Comparison of ENCODE assay signal across 8 cellular contexts in the genomic region with DNA sequence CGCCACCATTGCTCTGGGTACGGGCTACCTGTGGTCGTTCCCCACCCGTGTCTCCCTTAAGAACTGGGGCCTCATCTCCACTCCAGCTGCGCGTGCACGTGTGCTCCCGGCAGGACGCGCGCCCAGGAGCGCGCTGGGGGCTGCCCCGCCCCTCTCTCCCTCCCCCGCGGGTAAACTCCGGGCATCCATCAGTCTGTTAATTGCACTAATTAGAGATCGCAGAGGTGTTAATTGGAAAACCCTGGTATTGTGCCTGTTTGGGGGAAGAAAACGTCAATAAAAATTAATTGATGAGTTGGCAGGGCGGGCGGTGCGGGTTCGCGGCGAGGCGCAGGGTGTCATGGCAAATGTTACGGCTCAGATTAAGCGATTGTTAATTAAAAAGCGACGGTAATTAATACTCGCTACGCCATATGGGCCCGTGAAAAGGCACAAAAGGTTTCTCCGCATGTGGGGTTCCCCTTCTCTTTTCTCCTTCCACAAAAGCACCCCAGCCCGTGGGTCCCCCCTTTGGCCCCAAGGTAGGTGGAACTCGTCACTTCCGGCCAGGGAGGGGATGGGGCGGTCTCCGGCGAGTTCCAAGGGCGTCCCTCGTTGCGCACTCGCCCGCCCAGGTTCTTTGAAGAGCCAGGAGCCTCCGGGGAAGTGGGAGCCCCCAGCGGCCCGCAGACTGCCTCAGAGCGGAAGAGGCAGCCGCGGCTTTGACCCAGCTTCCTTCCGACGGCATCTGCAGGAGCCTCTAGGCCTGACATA. TPM values are rescaled to one million over a fixed set of nuclear protein-coding genes. Genes with fewer than 3 reads are reported as not detected.
DNase-seq lines count a peak whose midpoint lies in the region; ATAC-seq and TF ChIP-seq lines count a peak whose summit lies in the region.

No MANE protein-coding gene starts in this region.

- DNase-seq in GM12865 (ENCODE audit: low read depth) (peak; percentile 69), WTC11 (ENCODE audit: low spot score) (peak; percentile 79), cardiac fibroblast (ENCODE audit: low read depth in 2 of 2) (peak; percentile 39 to 51), lower lobe of right lung (peak; percentile 67), pons (ENCODE audit: low spot score) (no peak), osteocyte (ENCODE audit: extremely low spot score, unreplicated experiment) (no peak)
- peak; percentile 78 to 79 for DNase-seq in stimulated activated CD8-positive, alpha-beta memory T cell treated with anti-CD3 and anti-CD28 coated beads, Interleukin-15, amount 100 ng/mL, for 48 hours (ENCODE audit: low read depth in 2 of 2)

- no peaks in the 10 kb centered on the region for H3K27me3 ChIP-seq in lower lobe of right lung (ENCODE audit: low read depth)

- no peak overlapping the region for H3K27ac ChIP-seq in lower lobe of right lung

- peaks cover 11% of the 10 kb centered on the region for H3K36me3 ChIP-seq in lower lobe of right lung

- H3K9me3 ChIP-seq in lower lobe of right lung: no peaks in the 10 kb centered on the region

- intact Hi-C loops in lower lobe of right lung (cut with DNase I): no loop called here

- TF ChIP-seq CTCF in GM12865 (IDR thresholded peaks at IDR 0.05; ENCODE audit: insufficient read depth, low read depth, low read length, missing control alignments): no peak
- TF ChIP-seq CTCF in WTC11 (IDR thresholded peaks at IDR 0.05): no peak
- no peak for TF ChIP-seq CTCF in cardiac fibroblast (IDR thresholded peaks at IDR 0.05; ENCODE audit: low read depth, low read length)
- TF ChIP-seq CTCF in lower lobe of right lung (IDR thresholded peaks at IDR 0.05): no peak
- no peak for TF ChIP-seq CTCF in osteocyte (IDR thresholded peaks at IDR 0.05)

- peak overlapping the region; percentile 79 for H3K4me3 Mint-ChIP-seq in WTC11
- no peak overlapping the region for H3K4me3 Mint-ChIP-seq in osteocyte (ENCODE audit: unreplicated experiment)

- peak; percentile 65 for ATAC-seq in HG03064 (IDR thresholded peaks at IDR 0.05; ENCODE audit: low read depth, unreplicated experiment)
- peak; percentile 60 for ATAC-seq in WTC11
- peak; percentile 56 to 58 for ATAC-seq in lower lobe of right lung

- H3K27ac Mint-ChIP-seq in WTC11 (no peak overlapping the region), osteocyte (ENCODE audit: unreplicated experiment) (no peak overlapping the region)

- H3K4me3 ChIP-seq in GM12865 (ENCODE audit: low read depth, low read length): peak overlapping the region; percentile 58
- peak overlapping the region; percentile 47 to 48 for H3K4me3 ChIP-seq in cardiac fibroblast (replicated peaks in 1 of 2; ENCODE audit: low read depth in 2 of 2, low read length in 2 of 2)
- H3K4me3 ChIP-seq in lower lobe of right lung: peak overlapping the region; percentile 54

- no peaks in the 10 kb centered on the region for H3K9me3 Mint-ChIP-seq in WTC11
- no peaks in the 10 kb centered on the region for H3K9me3 Mint-ChIP-seq in osteocyte (ENCODE audit: unreplicated experiment)

- peaks cover 30% of the 10 kb centered on the region for H3K4me1 ChIP-seq in lower lobe of right lung

- POLR2A ChIA-PET in WTC11 (lab: Charles Lee): interaction anchor here (0.9 to 1.9 kb wide), 2 partner anchors 8 to 18 kb away, joined by 3 to 4 read pairs; no protein-coding TSS in a partner anchor

- CTCF ChIA-PET in WTC11 (lab: Charles Lee): interaction anchor here (1.0 to 4.6 kb wide), 7 partner anchors 11 to 193 kb away, joined by 3 to 22 read pairs (median 6); no protein-coding TSS in a partner anchor

- H3K36me3 Mint-ChIP-seq in WTC11 (peaks cover 1% of the 10 kb centered on the region), osteocyte (ENCODE audit: unreplicated experiment) (peaks cover 7% of the 10 kb centered on the region)

- H3K4me1 Mint-ChIP-seq in WTC11: peaks cover 74% of the 10 kb centered on the region
- H3K4me1 Mint-ChIP-seq in osteocyte (ENCODE audit: unreplicated experiment): peaks cover 18% of the 10 kb centered on the region

- H3K27me3 Mint-ChIP-seq in WTC11 (ENCODE audit: low read depth) (peaks cover 43% of the 10 kb centered on the region), osteocyte (ENCODE audit: unreplicated experiment) (no peaks in the 10 kb centered on the region)

TF ChIP-seq in WTC11, 78 proteins besides CTCF, POLR2A, EP300 and RAD21 (continues in another document):
- no peak for TF ChIP-seq JUN (CRISPR knock-in tag; IDR thresholded peaks at IDR 0.05)
- TF ChIP-seq ZNF263 (CRISPR knock-in tag; IDR thresholded peaks at IDR 0.05; ENCODE audit: low read depth): no peak
- TF ChIP-seq GABPB1 (CRISPR knock-in tag; IDR thresholded peaks at IDR 0.05): no peak
- TF ChIP-seq ZNF219 (CRISPR knock-in tag; IDR thresholded peaks at IDR 0.05; ENCODE audit: borderline replicate concordance): no peak
- TF ChIP-seq, protein P1, sequence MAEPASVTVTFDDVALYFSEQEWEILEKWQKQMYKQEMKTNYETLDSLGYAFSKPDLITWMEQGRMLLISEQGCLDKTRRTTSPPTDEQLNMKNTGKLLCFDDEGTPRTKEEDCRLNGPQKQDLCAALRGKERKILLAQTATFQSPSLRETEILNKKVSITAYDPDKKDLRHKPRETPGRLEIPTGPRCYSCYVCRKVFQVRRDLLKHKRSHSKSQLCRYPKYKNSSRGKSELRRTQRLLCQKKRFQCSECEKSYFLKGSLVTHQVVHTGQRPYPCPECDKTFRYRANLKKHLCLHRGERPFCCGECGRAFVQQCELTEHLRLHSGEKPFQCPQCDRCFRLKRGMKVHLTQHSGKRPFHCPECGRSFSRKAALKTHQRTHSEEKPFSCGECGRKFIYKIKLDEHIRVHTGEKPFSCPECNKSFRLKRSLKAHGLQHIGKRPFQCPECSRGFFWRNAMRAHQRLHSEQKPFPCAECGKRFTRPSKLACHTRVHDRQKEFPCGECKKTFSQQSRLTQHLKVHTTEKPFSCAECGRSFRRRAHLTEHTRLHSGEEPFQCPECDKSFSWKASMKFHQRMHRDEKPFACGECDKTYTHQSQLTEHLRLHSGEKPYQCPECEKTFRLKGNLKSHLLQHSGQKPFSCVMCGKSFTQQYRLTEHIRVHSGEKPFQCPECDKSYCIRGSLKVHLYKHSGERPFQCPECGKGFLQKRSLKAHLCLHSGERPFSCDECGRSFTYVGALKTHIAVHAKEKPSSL (CRISPR knock-in tag; conservative IDR thresholded peaks at IDR 0.05): no peak
- 0 out of 2 replicates have a peak, but pooled peaks have one; percentile 14 for TF ChIP-seq CREB1 (CRISPR knock-in tag; IDR thresholded peaks at IDR 0.05)
- TF ChIP-seq, protein P2, sequence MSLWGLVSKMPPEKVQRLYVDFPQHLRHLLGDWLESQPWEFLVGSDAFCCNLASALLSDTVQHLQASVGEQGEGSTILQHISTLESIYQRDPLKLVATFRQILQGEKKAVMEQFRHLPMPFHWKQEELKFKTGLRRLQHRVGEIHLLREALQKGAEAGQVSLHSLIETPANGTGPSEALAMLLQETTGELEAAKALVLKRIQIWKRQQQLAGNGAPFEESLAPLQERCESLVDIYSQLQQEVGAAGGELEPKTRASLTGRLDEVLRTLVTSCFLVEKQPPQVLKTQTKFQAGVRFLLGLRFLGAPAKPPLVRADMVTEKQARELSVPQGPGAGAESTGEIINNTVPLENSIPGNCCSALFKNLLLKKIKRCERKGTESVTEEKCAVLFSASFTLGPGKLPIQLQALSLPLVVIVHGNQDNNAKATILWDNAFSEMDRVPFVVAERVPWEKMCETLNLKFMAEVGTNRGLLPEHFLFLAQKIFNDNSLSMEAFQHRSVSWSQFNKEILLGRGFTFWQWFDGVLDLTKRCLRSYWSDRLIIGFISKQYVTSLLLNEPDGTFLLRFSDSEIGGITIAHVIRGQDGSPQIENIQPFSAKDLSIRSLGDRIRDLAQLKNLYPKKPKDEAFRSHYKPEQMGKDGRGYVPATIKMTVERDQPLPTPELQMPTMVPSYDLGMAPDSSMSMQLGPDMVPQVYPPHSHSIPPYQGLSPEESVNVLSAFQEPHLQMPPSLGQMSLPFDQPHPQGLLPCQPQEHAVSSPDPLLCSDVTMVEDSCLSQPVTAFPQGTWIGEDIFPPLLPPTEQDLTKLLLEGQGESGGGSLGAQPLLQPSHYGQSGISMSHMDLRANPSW (CRISPR knock-in tag; conservative IDR thresholded peaks at IDR 0.05; ENCODE audit: low read depth): no peak
- TF ChIP-seq HMGA2 (CRISPR knock-in tag; IDR thresholded peaks at IDR 0.05): no peak
- no peak for TF ChIP-seq ATF6 (CRISPR knock-in tag; IDR thresholded peaks at IDR 0.05)
- TF ChIP-seq, protein P3, sequence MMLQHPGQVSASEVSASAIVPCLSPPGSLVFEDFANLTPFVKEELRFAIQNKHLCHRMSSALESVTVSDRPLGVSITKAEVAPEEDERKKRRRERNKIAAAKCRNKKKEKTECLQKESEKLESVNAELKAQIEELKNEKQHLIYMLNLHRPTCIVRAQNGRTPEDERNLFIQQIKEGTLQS (CRISPR knock-in tag; conservative IDR thresholded peaks at IDR 0.05): no peak
- TF ChIP-seq, protein P4, sequence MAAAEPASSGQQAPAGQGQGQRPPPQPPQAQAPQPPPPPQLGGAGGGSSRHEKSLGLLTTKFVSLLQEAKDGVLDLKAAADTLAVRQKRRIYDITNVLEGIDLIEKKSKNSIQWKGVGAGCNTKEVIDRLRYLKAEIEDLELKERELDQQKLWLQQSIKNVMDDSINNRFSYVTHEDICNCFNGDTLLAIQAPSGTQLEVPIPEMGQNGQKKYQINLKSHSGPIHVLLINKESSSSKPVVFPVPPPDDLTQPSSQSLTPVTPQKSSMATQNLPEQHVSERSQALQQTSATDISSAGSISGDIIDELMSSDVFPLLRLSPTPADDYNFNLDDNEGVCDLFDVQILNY (CRISPR knock-in tag; IDR thresholded peaks at IDR 0.05): no peak

RNA-seq across cellular contexts. Expression of gene FOXP4, which starts 14.4 kb away (rescaled TPM):
- total RNA-seq in WTC11 (2021): 19.5 to 36.6 TPM (median 19.8 TPM) in 3 replicates
- 30.0 TPM for total RNA-seq in lower lobe of right lung
- total RNA-seq in osteocyte: 24.7 and 26.9 TPM in 2 replicates

Comparison
In these comparisons a context has a peak if more than half of its experiments do, and no peak if none do; other contexts are left out.
1. DNase-seq: peak in GM12865 (single experiment), WTC11 (single experiment), cardiac fibroblast (2 of 2), lower lobe of right lung (single experiment) and stimulated activated CD8-positive, alpha-beta memory T cell treated with anti-CD3 and anti-CD28 coated beads, Interleukin-15, amount 100 ng/mL, for 48 hours (2 of 2); none in pons (single experiment) and osteocyte (single experiment).
2. Peak in every context shown above with its lines, with median percentiles within 50 percentile points of each other: H3K4me3 ChIP-seq and ATAC-seq.